ENCODE assay signal across 1 cellular context in genomic region chr2:120935339-120936313, GRCh38.
TF ChIP-seq lines count a peak whose summit lies in the region.

No MANE protein-coding gene starts in this region.

TF ChIP-seq in SK-N-SH, 30 proteins besides CTCF, POLR2A, EP300 and RAD21 (continued from another document):
- TF ChIP-seq USF1 (IDR thresholded peaks at IDR 0.05; ENCODE audit: borderline replicate concordance, low read depth): no peak
- TF ChIP-seq MXI1 (IDR thresholded peaks at IDR 0.05; ENCODE audit: low read depth, low read length): no peak
- TF ChIP-seq, protein P1, sequence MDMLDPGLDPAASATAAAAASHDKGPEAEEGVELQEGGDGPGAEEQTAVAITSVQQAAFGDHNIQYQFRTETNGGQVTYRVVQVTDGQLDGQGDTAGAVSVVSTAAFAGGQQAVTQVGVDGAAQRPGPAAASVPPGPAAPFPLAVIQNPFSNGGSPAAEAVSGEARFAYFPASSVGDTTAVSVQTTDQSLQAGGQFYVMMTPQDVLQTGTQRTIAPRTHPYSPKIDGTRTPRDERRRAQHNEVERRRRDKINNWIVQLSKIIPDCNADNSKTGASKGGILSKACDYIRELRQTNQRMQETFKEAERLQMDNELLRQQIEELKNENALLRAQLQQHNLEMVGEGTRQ (IDR thresholded peaks at IDR 0.05; ENCODE audit: borderline replicate concordance, low read depth, low read length): no peak
- TF ChIP-seq TCF12 (IDR thresholded peaks at IDR 0.05): peak; percentile 32; the same call in 1 of the 2 replicates
- TF ChIP-seq MEF2A (IDR thresholded peaks at IDR 0.05; ENCODE audit: borderline replicate concordance, low read depth): no peak
- no peak; the same call in 1 of the 2 replicates for TF ChIP-seq RXRA (IDR thresholded peaks at IDR 0.05; ENCODE audit: borderline replicate concordance, low read depth)
